19 cellular contexts compared by ENCODE assay signal in the genomic region with DNA sequence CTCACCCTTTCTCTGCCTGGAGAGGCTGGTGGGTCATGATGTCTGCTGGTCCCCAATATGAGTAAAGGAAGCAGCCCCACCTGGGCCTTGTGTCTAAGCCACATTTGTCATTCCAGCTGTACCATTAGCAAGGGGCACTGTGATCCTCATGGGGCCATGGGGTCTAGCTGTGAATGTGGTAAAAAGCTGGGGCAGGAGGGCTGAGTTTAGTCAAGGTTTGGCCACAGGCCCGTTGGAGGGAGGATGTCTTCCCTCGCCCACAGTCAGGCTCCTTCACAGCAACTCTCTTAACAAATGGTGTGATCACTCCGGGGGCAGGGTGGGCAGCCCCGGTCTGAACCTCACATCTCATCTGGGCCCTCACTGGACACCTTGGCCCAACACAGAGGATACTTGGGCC.
DNase-seq lines count a peak whose midpoint lies in the region; ATAC-seq and TF ChIP-seq lines count a peak whose summit lies in the region.
"Had no signal": no experiment of that assay in that cellular context is flagged by ENCODE, and none has a peak within 500 bp of the region (broad histone marks: within the 10 kb centered on the region; RNA-seq: fewer than 3 reads in every experiment).

No MANE protein-coding gene starts in this region.

- intact Hi-C loops in natural killer cell (cut with micrococcal nuclease): no loop called here
- intact Hi-C loops in upper lobe of right lung (cut with DNase I): no loop called here

- H3K27ac ChIP-seq in RWPE2 (ENCODE audit: poor library complexity, severe bottlenecking): no peak overlapping the region
- H3K27ac ChIP-seq in upper lobe of right lung: no peak overlapping the region
- H3K27ac ChIP-seq: GM23248, HL-60 had no signal

- ATAC-seq in RWPE2 (ENCODE audit: low read depth) (no peak), natural killer cell (peak in 2 of 3 donors; percentile 9 to 40), upper lobe of right lung (no peak), GM21528 (IDR thresholded peaks at IDR 0.05; ENCODE audit: low FRiP score, unreplicated experiment) (no peak), GM18520 (IDR thresholded peaks at IDR 0.05; ENCODE audit: unreplicated experiment) (no peak), HG03521 (IDR thresholded peaks at IDR 0.05; ENCODE audit: unreplicated experiment) (no peak)

- TF ChIP-seq CTCF in RWPE2 (IDR thresholded peaks at IDR 0.05; ENCODE audit: poor library complexity, severe bottlenecking) (no peak), natural killer cell (IDR thresholded peaks at IDR 0.05) (no peak), upper lobe of right lung (IDR thresholded peaks at IDR 0.05) (no peak)

- H3K27me3 ChIP-seq in RWPE2 (ENCODE audit: insufficient read depth, poor library complexity, severe bottlenecking): no peaks in the 10 kb centered on the region
- no peaks in the 10 kb centered on the region for H3K27me3 ChIP-seq in upper lobe of right lung
- H3K27me3 ChIP-seq: MG63 had no signal

- no peaks in the 10 kb centered on the region for H3K36me3 ChIP-seq in RWPE2 (ENCODE audit: low read depth)
- no peaks in the 10 kb centered on the region for H3K36me3 ChIP-seq in upper lobe of right lung
- H3K36me3 ChIP-seq: MG63 had no signal

- no peak overlapping the region for H3K4me3 Mint-ChIP-seq in natural killer cell
- H3K4me3 Mint-ChIP-seq: CD4-positive, alpha-beta T cell had no signal

- H3K36me3 Mint-ChIP-seq in natural killer cell: peaks cover 5% of the 10 kb centered on the region

- H3K4me1 ChIP-seq in RWPE2 (ENCODE audit: insufficient read depth, poor library complexity, severe bottlenecking) (peaks cover 7% of the 10 kb centered on the region), upper lobe of right lung (no peaks in the 10 kb centered on the region)

- H3K4me3 ChIP-seq in RWPE2 (ENCODE audit: severe bottlenecking) (no peak overlapping the region), upper lobe of right lung (no peak overlapping the region)
- H3K4me3 ChIP-seq: GM23248, MG63 had no signal

- no peak overlapping the region for H3K27ac Mint-ChIP-seq in natural killer cell
- H3K27ac Mint-ChIP-seq: CD4-positive, alpha-beta T cell had no signal

- H3K9me3 ChIP-seq in RWPE2 (ENCODE audit: severe bottlenecking): no peaks in the 10 kb centered on the region
- no peaks in the 10 kb centered on the region for H3K9me3 ChIP-seq in upper lobe of right lung
- H3K9me3 ChIP-seq: MG63 had no signal

- DNase-seq in activated effector memory CD4-positive, alpha-beta T cell treated with anti-CD3 and anti-CD28 coated beads, Interleukin-2, amount 50 U/mL, for 16 hours: peak; percentile 43
- DNase-seq in activated effector memory CD4-positive, alpha-beta T cell treated with Interleukin-2 at 50 U/mL for 16 hours: no peak
- DNase-seq in RWPE2 (ENCODE audit: low spot score): peak; percentile 26
- DNase-seq in natural killer cell: no peak
- peak; percentile 39 for DNase-seq in upper lobe of right lung
- DNase-seq: DMS79 treated with DMSO at 0.1 percent for 48 hours, GM23248, KBM-7, MG63, NCI-H1092 treated with DMSO at 0.1 percent for 48 hours, NCI-H2107, NCI-H345, NCI-H526 treated with DMSO at 0.1 percent for 48 hours, OCI-M1 had no signal

- H3K4me1 Mint-ChIP-seq in natural killer cell: peaks cover 24 to 38% of the 10 kb centered on the region in 2 donors

- H3K9me3 Mint-ChIP-seq in natural killer cell: no peaks in the 10 kb centered on the region
- H3K9me3 Mint-ChIP-seq: CD4-positive, alpha-beta T cell had no signal

- peaks cover 29 to 54% of the 10 kb centered on the region in 2 donors for H3K27me3 Mint-ChIP-seq in natural killer cell (ENCODE audit: low read depth in 2 of 2)
- H3K27me3 Mint-ChIP-seq: CD4-positive, alpha-beta T cell had no signal

Comparison
In these comparisons a context has a peak if more than half of its experiments do, and no peak if none do; other contexts are left out.
1. DNase-seq: peak in activated effector memory CD4-positive, alpha-beta T cell treated with anti-CD3 and anti-CD28 coated beads, Interleukin-2, amount 50 U/mL, for 16 hours (single experiment), RWPE2 (single experiment) and upper lobe of right lung (single experiment); none in activated effector memory CD4-positive, alpha-beta T cell treated with Interleukin-2 at 50 U/mL for 16 hours (single experiment) and natural killer cell (single experiment).
2. ATAC-seq: peak in natural killer cell (2 of 3); none in RWPE2 (single experiment), upper lobe of right lung (single experiment), GM21528 (single experiment), GM18520 (single experiment) and HG03521 (single experiment).